ENCODE assay signal across 11 cellular contexts in genomic region chr10:119355930-119356329, GRCh38.
A peak's percentile ranks its signal among the peaks of the same experiment; 100 is the strongest.
DNase-seq lines count a peak whose midpoint lies in the region; ATAC-seq, FAIRE-seq and TF ChIP-seq lines count a peak whose summit lies in the region.
"Had no signal": no experiment of that assay in that cellular context is flagged by ENCODE, and none has a peak within 500 bp of the region (broad histone marks: within the 10 kb centered on the region; RNA-seq: fewer than 3 reads in every experiment).

No MANE protein-coding gene starts in this region.

- in situ Hi-C loops in astrocyte of the cerebellum (cut with HindIII; ENCODE audit: low sequenced_read_pairs), result no loop called here

- H3K4me1 ChIP-seq in lower lobe of right lung (peaks cover 26% of the 10 kb centered on the region), small intestine (ENCODE audit: control insufficient read depth in 2 of 2, insufficient read depth in 1 of 2, low read depth in 1 of 2, low read length in 1 of 2) (no peaks in the 10 kb centered on the region)

- H3K4me3 ChIP-seq in BJ (ENCODE audit: low read depth, low read length) (no peak overlapping the region), astrocyte of the cerebellum (ENCODE audit: low read depth, low read length) (no peak overlapping the region), lower lobe of right lung (no peak overlapping the region), small intestine (ENCODE audit: low read depth in 1 of 2, low read length in 2 of 2) (no peak overlapping the region)

- ATAC-seq in lower lobe of right lung, result no peak
- no peak for ATAC-seq in GM18858 (IDR thresholded peaks at IDR 0.05; ENCODE audit: unreplicated experiment)

- CTCF ChIA-PET in BJ (lab: Yijun Ruan, JAX), result interaction anchor here (1.1 kb wide), 1 partner anchor 18 kb away, joined by 3 read pairs; no protein-coding TSS in a partner anchor

- H3K27ac ChIP-seq in lower lobe of right lung (no peak overlapping the region), small intestine (ENCODE audit: low read depth in 1 of 2, low read length in 1 of 2) (no peak overlapping the region)

- DNase-seq in BJ (ENCODE audit: low read depth) (no peak), HFFc6 (no peak), astrocyte of the cerebellum (ENCODE audit: low read depth) (no peak), lower lobe of right lung (no peak), H4 (ENCODE audit: low spot score) (no peak), ecto neural progenitor cell (ENCODE audit: low spot score) (no peak), small intestine (no peak)
- DNase-seq: mesenchymal stem cell, NCI-H446, T-helper 1 cell had no signal

- POLR2A ChIA-PET in BJ (lab: Charles Lee), result no interaction called here

- peaks cover 8% of the 10 kb centered on the region for H3K27me3 Mint-ChIP-seq in HFFc6 (ENCODE audit: insufficient read depth)

- no peak overlapping the region for H3K4me3 Mint-ChIP-seq in HFFc6

- H3K9me3 ChIP-seq in lower lobe of right lung (peaks cover 23% of the 10 kb centered on the region), small intestine (ENCODE audit: control insufficient read depth, low read depth) (no peaks in the 10 kb centered on the region)

- H3K4me1 Mint-ChIP-seq in HFFc6 (ENCODE audit: low read depth), result no peaks in the 10 kb centered on the region

- TF ChIP-seq CTCF in BJ (IDR thresholded peaks at IDR 0.05; ENCODE audit: insufficient read depth, low read depth, low read length) (peak; percentile 34; the same call in 1 of the 2 replicates), HFFc6 (IDR thresholded peaks at IDR 0.05) (peak; percentile 75), astrocyte of the cerebellum (IDR thresholded peaks at IDR 0.05; ENCODE audit: low read depth, low read length, missing control alignments) (peak; percentile 32), lower lobe of right lung (IDR thresholded peaks at IDR 0.05) (peak; percentile 29)

- 86 to 99% (median 98%) methylated on average over 2 of the region's 2 CpGs for WGBS in small intestine, 3 donors

- H3K27me3 ChIP-seq in BJ (ENCODE audit: control insufficient read depth, insufficient read depth, low read length) (no peaks in the 10 kb centered on the region), lower lobe of right lung (ENCODE audit: low read depth) (no peaks in the 10 kb centered on the region), small intestine (ENCODE audit: control insufficient read depth in 2 of 2, insufficient read depth in 2 of 2, low read length in 2 of 2) (no peaks in the 10 kb centered on the region)

- H3K36me3 ChIP-seq in BJ (ENCODE audit: control insufficient read depth, insufficient read depth, low read length) (peaks cover 3% of the 10 kb centered on the region), lower lobe of right lung (no peaks in the 10 kb centered on the region), small intestine (ENCODE audit: control insufficient read depth in 2 of 2, insufficient read depth in 2 of 2, low read length in 2 of 2) (no peaks in the 10 kb centered on the region)

- peaks cover 28% of the 10 kb centered on the region for H3K9me3 Mint-ChIP-seq in HFFc6

- FAIRE-seq in small intestine (lab: Jason Lieb, UNC), result no peak

- H3K27ac Mint-ChIP-seq in HFFc6, result no peak overlapping the region

- intact Hi-C loops in lower lobe of right lung (cut with DNase I), result loop anchor here (10.0 kb wide), 1 partner anchor 49 kb away; no protein-coding TSS in a partner anchor

- peaks cover 43% of the 10 kb centered on the region for H3K36me3 Mint-ChIP-seq in HFFc6 (ENCODE audit: low read depth)
